In the genomic region with DNA sequence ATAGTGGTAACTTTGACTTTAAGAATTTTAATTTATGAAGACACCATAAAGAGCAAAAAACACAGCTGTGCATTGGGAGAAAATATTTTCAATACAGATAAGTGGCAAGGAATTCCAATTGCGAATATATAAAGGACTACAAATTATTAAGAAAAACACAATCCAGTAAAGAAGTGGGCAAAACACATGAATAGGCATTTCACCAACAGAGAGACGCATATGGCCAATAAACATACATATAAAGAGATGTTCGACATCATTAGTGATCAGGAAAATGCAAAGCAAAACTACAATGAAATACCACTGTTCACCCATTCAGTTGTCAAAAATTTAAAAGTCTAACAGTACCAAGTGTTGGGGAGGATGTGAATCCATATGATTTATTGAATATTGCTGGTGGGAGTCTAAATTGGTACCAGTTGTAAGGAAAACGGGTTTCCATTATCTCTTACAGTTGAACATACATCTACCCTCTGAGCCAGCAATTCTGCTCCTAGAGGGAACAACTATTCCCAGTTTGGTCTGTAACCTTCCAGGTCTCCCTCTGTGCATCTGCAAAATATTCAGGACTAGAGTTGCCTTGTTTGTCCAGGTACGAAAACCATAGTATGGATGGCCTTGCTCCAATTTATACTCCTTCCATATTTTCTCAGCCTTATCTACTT, we compare ENCODE assay signal across 39 cellular contexts. TPM values are rescaled to one million over a fixed set of nuclear protein-coding genes. Genes with fewer than 3 reads are reported as not detected.
"Had no signal": no experiment of that assay in that cellular context is flagged by ENCODE, and none has a peak within 500 bp of the region (broad histone marks: within the 10 kb centered on the region; RNA-seq: fewer than 3 reads in every experiment).

No MANE protein-coding gene starts in this region.

- H3K4me3 ChIP-seq: MG63 had no signal

- H3K27me3 ChIP-seq: MG63 had no signal

- H3K36me3 ChIP-seq: MG63 had no signal

- DNase-seq: MG63, MM.1S, MV-4-11, NCI-H1048, NCI-H1092, NCI-H1092 treated with DMSO at 0.1 percent for 48 hours, NCI-H1105, NCI-H1105 treated with DMSO at 0.1 percent for 48 hours, NCI-H1417, NCI-H1417 treated with DMSO at 0.1 percent for 48 hours, NCI-H1436, NCI-H1436 treated with DMSO at 0.1 percent for 48 hours, NCI-H146, NCI-H1694, NCI-H1694 treated with DMSO at 0.1 percent for 48 hours, NCI-H187, NCI-H187 treated with DMSO at 0.1 percent for 48 hours, NCI-H1930, NCI-H2029, NCI-H2029 treated with DMSO at 0.1 percent for 48 hours, NCI-H2081, NCI-H2081 treated with DMSO at 0.1 percent for 48 hours, NCI-H2107, NCI-H2171, NCI-H2171 treated with DMSO at 0.1 percent for 48 hours, NCI-H2227 treated with DMSO at 0.1 percent for 48 hours, NCI-H226, NCI-H345, NCI-H446, NCI-H446 treated with DMSO at 0.1 percent for 48 hours, NCI-H510A, NCI-H510A treated with DMSO at 0.1 percent for 48 hours, NCI-H524, NCI-H524 treated with DMSO at 0.1 percent for 48 hours, NCI-H526 had no signal

- H3K9me3 ChIP-seq: MG63 had no signal

RNA-seq across cellular contexts. Expression of a gene that starts 27.5 kb away (rescaled TPM):
- total RNA-seq: LHCN-M2, M059J, MCF 10A, NCI-H460 had no signal
